24 cellular contexts compared by ENCODE assay signal in the genomic region with DNA sequence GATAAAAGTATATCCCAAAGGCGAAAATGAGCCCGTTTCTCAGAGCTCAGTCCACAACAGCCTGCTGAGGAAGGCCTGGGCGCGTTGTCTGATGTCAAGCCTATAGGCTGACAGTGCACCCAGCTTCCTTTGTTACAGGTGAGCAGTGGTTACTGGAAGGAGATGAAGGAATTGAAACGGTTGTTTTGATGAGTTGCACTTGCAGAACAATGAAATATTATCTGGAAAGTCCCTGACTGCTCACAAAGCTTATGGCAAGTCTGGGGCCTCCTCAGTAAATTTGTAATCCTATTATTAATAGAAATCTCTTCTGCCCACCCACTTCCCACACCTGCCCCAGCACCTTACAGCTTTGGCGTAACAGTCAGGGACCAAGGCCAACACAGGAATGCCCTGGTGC.
"Had no signal": no experiment of that assay in that cellular context is flagged by ENCODE, and none has a peak within 500 bp of the region (broad histone marks: within the 10 kb centered on the region; RNA-seq: fewer than 3 reads in every experiment).

No MANE protein-coding gene starts in this region.

- H3K27ac ChIP-seq: right atrium auricular region, spleen, testis, transverse colon had no signal

- H3K27me3 ChIP-seq: breast epithelium, heart left ventricle, right atrium auricular region, spleen, testis, transverse colon had no signal

- H3K9me3 ChIP-seq: breast epithelium, heart left ventricle, right atrium auricular region, spleen, testis, transverse colon had no signal

- H3K4me1 ChIP-seq: spleen, transverse colon had no signal

- H3K36me3 Mint-ChIP-seq: natural killer cell had no signal

- H3K4me1 Mint-ChIP-seq: activated B cell treated with CpG ODN at 0.5 μM for 24 hours; activated CD4-positive, alpha-beta T cell treated with anti-CD3 and anti-CD28 coated beads for 36 hours; activated naive CD8-positive, alpha-beta T cell treated with anti-CD3 and anti-CD28 coated beads, Interleukin-2, amount 50 U/mL, for 24 hours; natural killer cell had no signal

- H3K36me3 ChIP-seq: breast epithelium, heart left ventricle, right atrium auricular region, spleen, transverse colon had no signal

- FAIRE-seq: endothelial cell of umbilical vein, urothelium cell line had no signal

- H3K4me3 Mint-ChIP-seq: activated B cell treated with CpG ODN at 0.5 μM for 24 hours; activated CD4-positive, alpha-beta T cell treated with anti-CD3 and anti-CD28 coated beads for 36 hours; activated naive CD8-positive, alpha-beta T cell treated with anti-CD3 and anti-CD28 coated beads, Interleukin-2, amount 50 U/mL, for 24 hours; activated T-helper 1 cell treated with anti-CD3 and anti-CD28 coated beads, Interleukin-12 subunit alpha, Interleukin-12 subunit beta, Interleukin-2, Interleukin-4 antibody, amounts not matched to agents 30 ng/mL and 10 ng/mL and 1 ng/mL, durations not matched to agents 14 hours and 24 hours and 36 hours; natural killer cell; T-helper 2 cell treated with Interferon-gamma antibody and Interleukin-4, amounts not matched to agents 5 μg/mL and 100 μg/mL, for 36 hours had no signal

- H3K4me3 ChIP-seq: breast epithelium, heart left ventricle, right atrium auricular region, spleen, testis, transverse colon had no signal

- H3K9me3 Mint-ChIP-seq: activated B cell treated with CpG ODN at 0.5 μM for 24 hours; activated naive CD8-positive, alpha-beta T cell treated with anti-CD3 and anti-CD28 coated beads, Interleukin-2, amount 50 U/mL, for 24 hours; activated T-helper 1 cell treated with anti-CD3 and anti-CD28 coated beads, Interleukin-12 subunit alpha, Interleukin-12 subunit beta, Interleukin-2, Interleukin-4 antibody, amounts not matched to agents 30 ng/mL and 10 ng/mL and 1 ng/mL, durations not matched to agents 14 hours and 24 hours and 36 hours; natural killer cell; T-helper 2 cell treated with Interferon-gamma antibody and Interleukin-4, amounts not matched to agents 5 μg/mL and 100 μg/mL, for 36 hours had no signal

- ATAC-seq: activated CD4-positive, alpha-beta T cell treated with anti-CD3 and anti-CD28 coated beads for 36 hours; activated naive CD8-positive, alpha-beta T cell treated with anti-CD3 and anti-CD28 coated beads, Interleukin-2, amount 50 U/mL, for 24 hours; natural killer cell; stimulated activated naive CD8-positive, alpha-beta T cell treated with anti-CD3 and anti-CD28 coated beads, Interleukin-15, Interleukin-2, amounts not matched to agents 100 U/mL and 50 U/mL, for 24 hours had no signal

- DNase-seq: activated B cell treated with CpG ODN at 0.5 μM for 24 hours; activated CD4-positive, alpha-beta T cell treated with anti-CD3 and anti-CD28 coated beads for 36 hours; activated CD8-positive, alpha-beta memory T cell treated with anti-CD3 and anti-CD28 coated beads, Interleukin-2, amount 50 U/mL, for 4 hours; activated gamma-delta T cell; activated naive CD4-positive, alpha-beta T cell treated with anti-CD3 and anti-CD28 coated beads, Interleukin-2, amount 50 U/mL, for 16 hours; activated naive CD8-positive, alpha-beta T cell treated with anti-CD3 and anti-CD28 coated beads, Interleukin-2, amount 50 U/mL, for 24 hours; activated T-cell treated with anti-CD3 and anti-CD28 coated beads, Interleukin-2, amount 50 U/mL, for 1 hour; amygdala; central memory CD4-positive, alpha-beta T cell; hypothalamus; mesenchymal stem cell; natural killer cell; spleen; stimulated activated CD4-positive, alpha-beta T cell treated with anti-CD3 and anti-CD28 coated beads, Interleukin-2, amount 100 ng/mL, for 48 hours; stimulated activated naive CD8-positive, alpha-beta T cell treated with anti-CD3 and anti-CD28 coated beads, Interleukin-15, Interleukin-2, amounts not matched to agents 100 U/mL and 50 U/mL, for 24 hours; transverse colon had no signal

- H3K27ac Mint-ChIP-seq: activated B cell treated with CpG ODN at 0.5 μM for 24 hours; activated CD4-positive, alpha-beta T cell treated with anti-CD3 and anti-CD28 coated beads for 36 hours; activated naive CD8-positive, alpha-beta T cell treated with anti-CD3 and anti-CD28 coated beads, Interleukin-2, amount 50 U/mL, for 24 hours; activated T-helper 1 cell treated with anti-CD3 and anti-CD28 coated beads, Interleukin-12 subunit alpha, Interleukin-12 subunit beta, Interleukin-2, Interleukin-4 antibody, amounts not matched to agents 30 ng/mL and 10 ng/mL and 1 ng/mL, durations not matched to agents 14 hours and 24 hours and 36 hours; natural killer cell; T-helper 2 cell treated with Interferon-gamma antibody and Interleukin-4, amounts not matched to agents 5 μg/mL and 100 μg/mL, for 36 hours had no signal
